In genomic region chr1:33343539-33343938, GRCh38 we compare ENCODE assay signal across 13 cellular contexts. TPM values are rescaled to one million over a fixed set of nuclear protein-coding genes. Genes with fewer than 3 reads are reported as not detected.
DNase-seq lines count a peak whose midpoint lies in the region; ATAC-seq and TF ChIP-seq lines count a peak whose summit lies in the region.
"Had no signal": no experiment of that assay in that cellular context is flagged by ENCODE, and none has a peak within 500 bp of the region (broad histone marks: within the 10 kb centered on the region; RNA-seq: fewer than 3 reads in every experiment).

No MANE protein-coding gene starts in this region.

- H2AFZ ChIP-seq in osteoblast (ENCODE audit: low read length): no peak overlapping the region

- H3K9me3 ChIP-seq in osteoblast (ENCODE audit: low read depth, low read length) (no peaks in the 10 kb centered on the region), MG63 (no peaks in the 10 kb centered on the region)

- no peak for TF ChIP-seq CTCF in natural killer cell (IDR thresholded peaks at IDR 0.05)
- TF ChIP-seq CTCF in fibroblast of mammary gland (conservative IDR thresholded peaks at IDR 0.05; ENCODE audit: control insufficient read depth, insufficient read depth, low read depth, low read length): no peak
- no peak for TF ChIP-seq CTCF in osteoblast (IDR thresholded peaks at IDR 0.05; ENCODE audit: extremely low read depth, low read depth, low read length)

- H3K27me3 Mint-ChIP-seq in natural killer cell (ENCODE audit: low read depth in 2 of 2): no peaks in the 10 kb centered on the region
- H3K27me3 Mint-ChIP-seq in natural killer cell treated with Interleukin-12 subunit alpha and Interleukin-12 subunit beta and Interleukin-15 and Interleukin-18, amount 100 ng/mL, for 72 hours: no peaks in the 10 kb centered on the region
- H3K27me3 Mint-ChIP-seq: activated naive CD8-positive, alpha-beta T cell treated with anti-CD3 and anti-CD28 coated beads, Interleukin-2, amount 50 U/mL, for 24 hours had no signal

- peaks cover 100% of the 10 kb centered on the region for H3K79me2 ChIP-seq in osteoblast (ENCODE audit: insufficient read depth, low read length)

- ATAC-seq in natural killer cell (peak in 1 of 3 donors; percentile 40), GM19463 (IDR thresholded peaks at IDR 0.05; ENCODE audit: unreplicated experiment) (no peak)
- ATAC-seq in natural killer cell treated with Interleukin-12 subunit alpha and Interleukin-12 subunit beta and Interleukin-15 and Interleukin-18, amount 100 ng/mL, for 72 hours: no peak
- ATAC-seq in stimulated activated naive CD8-positive, alpha-beta T cell treated with anti-CD3 and anti-CD28 coated beads, Interleukin-15, Interleukin-2, amounts not matched to agents 100 U/mL and 50 U/mL, for 24 hours: no peak
- ATAC-seq: activated naive CD8-positive, alpha-beta T cell treated with anti-CD3 and anti-CD28 coated beads, Interleukin-2, amount 50 U/mL, for 24 hours had no signal

- H3K4me1 Mint-ChIP-seq in natural killer cell: peaks cover 30 to 60% of the 10 kb centered on the region in 2 donors
- peaks cover 33% of the 10 kb centered on the region in 2 donors for H3K4me1 Mint-ChIP-seq in natural killer cell treated with Interleukin-12 subunit alpha and Interleukin-12 subunit beta and Interleukin-15 and Interleukin-18, amount 100 ng/mL, for 72 hours (ENCODE audit: low read depth in 2 of 2)

- no peak for DNase-seq in natural killer cell
- no peak for DNase-seq in natural killer cell treated with Interleukin-12 subunit alpha and Interleukin-12 subunit beta and Interleukin-15 and Interleukin-18, amount 100 ng/mL, for 72 hours (ENCODE audit: low spot score)
- peak; percentile 53 for DNase-seq in fibroblast of mammary gland (ENCODE audit: low read depth)
- DNase-seq in osteoblast (ENCODE audit: insufficient read length, low spot score, missing footprints): no peak
- no peak for DNase-seq in NCI-H226
- no peak for DNase-seq in stimulated activated naive CD8-positive, alpha-beta T cell treated with anti-CD3 and anti-CD28 coated beads, Interleukin-15, Interleukin-2, amounts not matched to agents 100 U/mL and 50 U/mL, for 24 hours
- DNase-seq in MG63: no peak
- DNase-seq: activated naive CD8-positive, alpha-beta T cell treated with anti-CD3 and anti-CD28 coated beads, Interleukin-2, amount 50 U/mL, for 24 hours; erythroblast; NCI-H187 had no signal

- H3K27ac ChIP-seq in osteoblast (ENCODE audit: low read depth, low read length): peak overlapping the region; percentile 96

- peak overlapping the region; percentile 35 to 46 for H3K27ac Mint-ChIP-seq in natural killer cell
- H3K27ac Mint-ChIP-seq in natural killer cell treated with Interleukin-12 subunit alpha and Interleukin-12 subunit beta and Interleukin-15 and Interleukin-18, amount 100 ng/mL, for 72 hours: no peak overlapping the region
- H3K27ac Mint-ChIP-seq: activated naive CD8-positive, alpha-beta T cell treated with anti-CD3 and anti-CD28 coated beads, Interleukin-2, amount 50 U/mL, for 24 hours had no signal

- H3K4me2 ChIP-seq in osteoblast (ENCODE audit: insufficient read depth, low read length): no peak overlapping the region

- H3K27me3 ChIP-seq in osteoblast (ENCODE audit: insufficient read depth, low read length) (no peaks in the 10 kb centered on the region), MG63 (no peaks in the 10 kb centered on the region)

- H3K36me3 ChIP-seq in osteoblast (ENCODE audit: insufficient read depth, low read length) (peaks cover 39% of the 10 kb centered on the region), MG63 (peaks cover 73% of the 10 kb centered on the region)

- no peaks in the 10 kb centered on the region for H3K36me3 Mint-ChIP-seq in natural killer cell
- peaks cover 4% of the 10 kb centered on the region for H3K36me3 Mint-ChIP-seq in natural killer cell treated with Interleukin-12 subunit alpha and Interleukin-12 subunit beta and Interleukin-15 and Interleukin-18, amount 100 ng/mL, for 72 hours

- H3K4me3 Mint-ChIP-seq in natural killer cell: no peak overlapping the region
- H3K4me3 Mint-ChIP-seq in natural killer cell treated with Interleukin-12 subunit alpha and Interleukin-12 subunit beta and Interleukin-15 and Interleukin-18, amount 100 ng/mL, for 72 hours: no peak overlapping the region
- H3K4me3 Mint-ChIP-seq: activated naive CD8-positive, alpha-beta T cell treated with anti-CD3 and anti-CD28 coated beads, Interleukin-2, amount 50 U/mL, for 24 hours had no signal

- H3K4me3 ChIP-seq in fibroblast of mammary gland (ENCODE audit: control insufficient read depth, low read depth, low read length) (no peak overlapping the region), osteoblast (ENCODE audit: insufficient read depth, low read length) (no peak overlapping the region), MG63 (no peak overlapping the region)
- H3K4me3 ChIP-seq: skin epidermis had no signal

- peaks cover 95% of the 10 kb centered on the region for H3K4me1 ChIP-seq in osteoblast (ENCODE audit: insufficient read depth, low read length)

- intact Hi-C loops in natural killer cell (cut with micrococcal nuclease): no loop called here

- H3K9me3 Mint-ChIP-seq in natural killer cell: no peaks in the 10 kb centered on the region
- no peaks in the 10 kb centered on the region for H3K9me3 Mint-ChIP-seq in natural killer cell treated with Interleukin-12 subunit alpha and Interleukin-12 subunit beta and Interleukin-15 and Interleukin-18, amount 100 ng/mL, for 72 hours
- H3K9me3 Mint-ChIP-seq: activated naive CD8-positive, alpha-beta T cell treated with anti-CD3 and anti-CD28 coated beads, Interleukin-2, amount 50 U/mL, for 24 hours had no signal

- peaks cover 59% of the 10 kb centered on the region for H4K20me1 ChIP-seq in osteoblast (ENCODE audit: insufficient read depth, low read length)

RNA-seq across cellular contexts. Expression of gene A3GALT2, which starts 22.6 kb away (rescaled TPM):
- total RNA-seq in natural killer cell (not detected), osteoblast (under 0.01 TPM in 1 of 2 replicates, not detected in the other)
- total RNA-seq in natural killer cell treated with Interleukin-12 subunit alpha and Interleukin-12 subunit beta and Interleukin-15 and Interleukin-18, amount 100 ng/mL, for 72 hours: not detected
- not detected in 2 replicates for total RNA-seq in MG63 (2014; rRNA removed; shearing (Covaris generic); ENCODE audit: low replicate concordance)
- total RNA-seq: lower leg skin had no signal

Comparison
In these comparisons a context has a peak if more than half of its experiments do, and no peak if none do; other contexts are left out.
1. H3K27ac Mint-ChIP-seq: peak in natural killer cell (2 of 2); none in natural killer cell treated with Interleukin-12 subunit alpha and Interleukin-12 subunit beta and Interleukin-15 and Interleukin-18, amount 100 ng/mL, for 72 hours (0 of 2).